Comparison of ENCODE assay signal across 9 cellular contexts in genomic region chr18:32093523-32093922, GRCh38. TPM values are rescaled to one million over a fixed set of nuclear protein-coding genes. Genes with fewer than 3 reads are reported as not detected.
A peak's percentile ranks its signal among the peaks of the same experiment; 100 is the strongest.
DNase-seq lines count a peak whose midpoint lies in the region; ATAC-seq, FAIRE-seq and TF ChIP-seq lines count a peak whose summit lies in the region.
"Had no signal": no experiment of that assay in that cellular context is flagged by ENCODE, and none has a peak within 500 bp of the region (broad histone marks: within the 10 kb centered on the region; RNA-seq: fewer than 3 reads in every experiment).

No MANE protein-coding gene starts in this region.

- no peaks in the 10 kb centered on the region for H3K9me3 Mint-ChIP-seq in type B pancreatic cell

- POLR2A ChIA-PET in HepG2 (lab: Yijun Ruan, JAX), result no interaction called here

- in situ Hi-C loops in HepG2 (cut with HindIII; ENCODE audit: extremely low pct_ligation_motif_present, low pct_unique_long_range_greater_than_20kb), result no loop called here

- H3K4me1 Mint-ChIP-seq in type B pancreatic cell (ENCODE audit: unreplicated experiment), result peaks cover 24% of the 10 kb centered on the region

- TF ChIP-seq CTCF in DOHH2 (IDR thresholded peaks at IDR 0.05; ENCODE audit: low read depth, low read length, poor library complexity, severe bottlenecking) (no peak), HepG2 (CRISPR knock-in tag; IDR thresholded peaks at IDR 0.05) (no peak), type B pancreatic cell (conservative IDR thresholded peaks at IDR 0.05) (no peak)

- peaks cover 24% of the 10 kb centered on the region for H3K4me1 ChIP-seq in DOHH2 (ENCODE audit: control insufficient read depth, low read length)
- H3K4me1 ChIP-seq in HepG2 (ENCODE audit: insufficient read depth, low read length), result peaks cover 48% of the 10 kb centered on the region

- intact Hi-C loops in HepG2 (cut with micrococcal nuclease; ENCODE audit: unreplicated experiment), result loop anchor here (10.0 kb wide), 1 partner anchor 509 kb away; no protein-coding TSS in a partner anchor

- no peaks in the 10 kb centered on the region for H3K27me3 Mint-ChIP-seq in type B pancreatic cell

- peaks cover 24% of the 10 kb centered on the region for H3K36me3 Mint-ChIP-seq in type B pancreatic cell

- H3K27ac ChIP-seq in DOHH2 (ENCODE audit: low read depth, low read length) (peak overlapping the region; percentile 67), HepG2 (ENCODE audit: extremely low read length, insufficient read depth, low read length) (peak overlapping the region; percentile 98)

- DNase-seq in HUDEP-2 (lab: John Stamatoyannopoulos, UW; ENCODE audit: unreplicated experiment in 76 of 76) (peak in 53 of 76 experiments; percentile 1 to 75 (median 29)), amniotic epithelial cell (ENCODE audit: low read depth) (peak; percentile 24), HepG2 (ENCODE audit: low spot score) (peak; percentile 29), type B pancreatic cell (ENCODE audit: extremely low spot score, unreplicated experiment) (no peak), SHP77 (lab: John Stamatoyannopoulos, UW) (no peak), NCI-H446 (lab: John Stamatoyannopoulos, UW) (no peak)
- no peak for DNase-seq in stimulated activated naive CD4-positive, alpha-beta T cell treated with Interleukin-2 at 50 U/mL for 16 hours (lab: John Stamatoyannopoulos, UW)

- H3K9ac ChIP-seq in HepG2 (ENCODE audit: insufficient read depth, low read depth, low read length), result peak overlapping the region; percentile 92

- no peak overlapping the region for H2AFZ ChIP-seq in HepG2 (ENCODE audit: low read length)

- peaks cover 61% of the 10 kb centered on the region for H3K79me2 ChIP-seq in DOHH2 (ENCODE audit: control insufficient read depth, low read length)
- H3K79me2 ChIP-seq in HepG2 (ENCODE audit: insufficient read depth, low read length), result peaks cover 52% of the 10 kb centered on the region

- 2% methylated on average over 7 of the region's 7 CpGs for WGBS in HepG2 (ENCODE audit: low lambda C conversion rate)

- H3K36me3 ChIP-seq in DOHH2 (ENCODE audit: control insufficient read depth, low read length) (peaks cover 49% of the 10 kb centered on the region), HepG2 (replicated peaks in 1 of 2; ENCODE audit: control insufficient read depth in 1 of 2, insufficient read depth in 2 of 2, low read length in 2 of 2) (peaks cover 5 to 13% of the 10 kb centered on the region in 2 experiments; a peak in 3 of 5 replicates)

- peaks cover 6% of the 10 kb centered on the region for H3F3A ChIP-seq in DOHH2 (ENCODE audit: control insufficient read depth, insufficient read depth)

- ATAC-seq in HepG2, result no peak

- no peaks in the 10 kb centered on the region for H3K9me2 ChIP-seq in DOHH2 (replicated peaks; ENCODE audit: control insufficient read depth, low read length)

- H3K9me3 ChIP-seq in DOHH2 (ENCODE audit: control insufficient read depth, insufficient read depth, low read length) (no peaks in the 10 kb centered on the region), HepG2 (ENCODE audit: low read length) (no peaks in the 10 kb centered on the region)

- TF ChIP-seq POLR2A in HepG2 (IDR thresholded peaks at IDR 0.05; ENCODE audit: insufficient read depth in 1 of 2, low read depth in 2 of 2, low read length in 2 of 2), result no peak

- TF ChIP-seq EP300 in HepG2 (IDR thresholded peaks at IDR 0.05; ENCODE audit: low read depth in 2 of 2, low read length in 2 of 2), result no peak
- no peak for TF ChIP-seq EP300 in HepG2 (CRISPR knock-in tag; IDR thresholded peaks at IDR 0.05; ENCODE audit: borderline replicate concordance)

- peak overlapping the region; percentile 85 for H3K27ac Mint-ChIP-seq in type B pancreatic cell

- H4K20me1 ChIP-seq in DOHH2 (ENCODE audit: control insufficient read depth, insufficient read depth, low read depth, low read length) (peaks cover 24% of the 10 kb centered on the region), HepG2 (ENCODE audit: insufficient read depth, low read length) (peaks cover 22% of the 10 kb centered on the region; the same call in 1 of the 2 replicates)

- no peaks in the 10 kb centered on the region for H3K27me3 ChIP-seq in DOHH2 (ENCODE audit: control insufficient read depth, low read length)
- H3K27me3 ChIP-seq in HepG2 (ENCODE audit: control insufficient read depth in 1 of 2, insufficient read depth in 2 of 2, low read length in 2 of 2), result no peaks in the 10 kb centered on the region

- peak overlapping the region; percentile 92 for H3K4me3 Mint-ChIP-seq in type B pancreatic cell

- no peak for FAIRE-seq in HepG2 (lab: Jason Lieb, UNC)
- FAIRE-seq: TTC549 had no signal

- H3K4me2 ChIP-seq in DOHH2 (ENCODE audit: low read length), result peak overlapping the region; percentile 73
- peak overlapping the region; percentile 91 for H3K4me2 ChIP-seq in HepG2 (ENCODE audit: low read depth, low read length)

- CTCF ChIA-PET in HepG2 (lab: Yijun Ruan, JAX; ENCODE audit: low intra/inter-chr PET ratio, low total read pairs), result no interaction called here

- H3K4me3 ChIP-seq in DOHH2 (ENCODE audit: low read length), result peak overlapping the region; percentile 76
- peak overlapping the region; percentile 79 to 93 (median 92) for H3K4me3 ChIP-seq in HepG2 (replicated peaks in 1 of 3; ENCODE audit: insufficient read depth in 1 of 3, low read depth in 2 of 3, low read length in 3 of 3)

- no TSS peak for BruUV-seq in HepG2 (replicated peaks; lab: Mats Ljungman, UMichigan)

- no peak for TF ChIP-seq RAD21 in HepG2 (CRISPR knock-in tag; IDR thresholded peaks at IDR 0.05)

TF ChIP-seq in HepG2, 621 proteins besides CTCF, POLR2A, EP300 and RAD21 (continues in another document):
- TF ChIP-seq ATRX (CRISPR knock-in tag; IDR thresholded peaks at IDR 0.05; ENCODE audit: borderline replicate concordance) (no peak), ARID2 (CRISPR knock-in tag; IDR thresholded peaks at IDR 0.05; ENCODE audit: borderline replicate concordance) (0 out of 2 replicates have a peak, but pooled peaks have one; percentile 58), PTBP1 (IDR thresholded peaks at IDR 0.05; ENCODE audit: low read depth, low read length, poor library complexity, severe bottlenecking) (no peak), BCLAF1 (IDR thresholded peaks at IDR 0.05) (no peak), BRF2 (CRISPR knock-in tag; IDR thresholded peaks at IDR 0.05) (no peak)

RNA-seq across cellular contexts. Expression of gene RNF138, which starts 1.8 kb away (rescaled TPM):
- total RNA-seq in HepG2 (2016; rRNA removed; fragmentation: Illumina TruSeq; extraction: Trizol) (33.6 and 44.8 TPM in 2 replicates), type B pancreatic cell (ENCODE audit: low replicate concordance) (21.6 and 34.9 TPM in 2 replicates)
- 26.6 and 29.1 TPM in 2 replicates for total RNA-seq in HepG2 (2016; cell fraction: cytosol; rRNA removed; fragmentation: Illumina TruSeq; extraction: Trizol; ENCODE audit: low read depth)
- total RNA-seq in HepG2 (2016; cell fraction: insoluble cytoplasmic fraction; rRNA removed; fragmentation: Illumina TruSeq; extraction: Trizol), result 38.1 and 50.2 TPM in 2 replicates
- 35.2 and 40.9 TPM in 2 replicates for total RNA-seq in HepG2 (2016; cell fraction: membrane; rRNA removed; fragmentation: Illumina TruSeq; extraction: Trizol)
- 14.5 and 18.4 TPM in 2 replicates for total RNA-seq in HepG2 (2016; cell fraction: nucleus; rRNA removed; fragmentation: Illumina TruSeq; extraction: Trizol)
- 11.0 and 14.6 TPM in 2 replicates for polyA plus RNA-seq in HepG2 (2011; rRNA removed)
- 11.9 and 14.5 TPM in 2 replicates for polyA plus RNA-seq in HepG2 (2011; cell fraction: cytosol; rRNA removed)
- polyA plus RNA-seq in HepG2 (2011; cell fraction: nucleus; rRNA removed), result 8.4 and 10.3 TPM in 2 replicates
- polyA plus RNA-seq in HepG2 (2012), result 15.0 and 21.5 TPM in 2 replicates
- polyA plus RNA-seq in HepG2 (2016; cell fraction: cytosol; fragmentation: Illumina TruSeq; extraction: Trizol; ENCODE audit: low read depth), result 8.5 and 9.4 TPM in 2 replicates
- 38.7 and 40.4 TPM in 2 replicates for polyA plus RNA-seq in HepG2 (2016; cell fraction: insoluble cytoplasmic fraction; fragmentation: Illumina TruSeq; extraction: Trizol; ENCODE audit: low read depth)
- 14.3 and 18.4 TPM in 2 replicates for polyA plus RNA-seq in HepG2 (2016; cell fraction: membrane; fragmentation: Illumina TruSeq; extraction: Trizol; ENCODE audit: low read depth)
- 20.7 and 21.5 TPM in 2 replicates for polyA plus RNA-seq in HepG2 (2016; cell fraction: nucleus; fragmentation: Illumina TruSeq; extraction: Trizol; ENCODE audit: insufficient read depth, low read depth)
- 40.1 and 42.9 TPM in 2 replicates for polyA minus RNA-seq in HepG2 (2011; rRNA and poly(A)+ RNA removed; ENCODE audit: low replicate concordance)
- polyA minus RNA-seq in HepG2 (2011; cell fraction: cytosol; rRNA and poly(A)+ RNA removed), result 30.0 and 36.7 TPM in 2 replicates
- polyA minus RNA-seq in HepG2 (2011; cell fraction: nucleus; rRNA and poly(A)+ RNA removed), result 16.7 and 21.9 TPM in 2 replicates

Comparison
In these comparisons a context has a peak if more than half of its experiments do, and no peak if none do; other contexts are left out.
1. DNase-seq: peak in HUDEP-2 (53 of 76), amniotic epithelial cell (single experiment) and HepG2 (single experiment); none in type B pancreatic cell (single experiment), SHP77 (0 of 2), NCI-H446 (0 of 2) and stimulated activated naive CD4-positive, alpha-beta T cell treated with Interleukin-2 at 50 U/mL for 16 hours (single experiment).